Comparison of ENCODE assay signal across 8 cellular contexts in the genomic region with DNA sequence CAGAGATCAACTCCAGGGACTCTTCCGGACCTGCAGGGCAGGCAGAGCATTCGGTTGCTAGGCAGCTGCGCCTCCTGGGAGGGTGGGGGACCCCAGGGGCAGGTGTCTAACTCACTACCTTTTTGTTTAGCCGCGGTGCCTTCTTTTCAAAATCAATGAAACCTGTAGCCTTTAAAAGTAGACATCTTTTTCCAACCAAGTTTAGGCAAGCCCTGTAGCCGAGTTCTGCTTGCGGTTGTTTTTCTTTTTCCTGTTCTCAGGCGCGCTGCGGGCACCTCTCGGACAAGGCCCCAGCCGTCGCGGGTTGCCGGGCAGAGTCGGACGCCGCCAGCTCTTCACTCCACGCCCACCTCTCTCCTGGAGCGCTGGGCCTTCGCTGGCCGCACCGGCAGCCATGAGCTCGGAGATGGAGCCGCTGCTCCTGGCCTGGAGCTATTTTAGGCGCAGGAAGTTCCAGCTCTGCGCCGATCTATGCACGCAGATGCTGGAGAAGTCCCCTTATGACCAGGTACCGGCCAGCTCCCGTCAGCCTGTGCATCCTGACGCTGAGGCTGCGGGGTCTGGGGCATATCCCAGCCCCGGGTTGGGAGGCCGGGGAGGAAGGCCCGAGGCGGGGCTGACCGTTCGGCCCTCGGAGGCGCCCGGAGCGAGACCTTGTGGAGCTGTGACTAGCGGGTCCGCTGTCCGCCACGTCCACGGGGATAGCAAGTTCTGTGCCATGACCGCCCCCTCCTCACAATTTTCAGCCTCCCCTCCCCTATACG. TPM values are rescaled to one million over a fixed set of nuclear protein-coding genes. Genes with fewer than 3 reads are reported as not detected.
A peak's percentile ranks its signal among the peaks of the same experiment; 100 is the strongest.
DNase-seq lines count a peak whose midpoint lies in the region; ATAC-seq and TF ChIP-seq lines count a peak whose summit lies in the region.

Gene TTC8, plus strand, starts transcription at position 338 of the 764 bp plus-strand sequence. Its CDS starts 57 bp downstream, at position 395.

- H3K9ac ChIP-seq in ES-I3 (ENCODE audit: low read depth, low read length) (peak within 1 kb of the TSS; percentile 77), H9 (ENCODE audit: extremely low read depth, insufficient read length, low read length) (peak within 1 kb of the TSS; percentile 88)

- H3T11ph ChIP-seq in H9 (ENCODE audit: low read length) = no peak within 1 kb of the TSS

- H2AFZ ChIP-seq in H9 (ENCODE audit: low read length) = peak within 1 kb of the TSS; percentile 97

- H3K27ac Mint-ChIP-seq in H9 (peak within 1 kb of the TSS; percentile 99 to 100 (median 99)), nephron (peak within 1 kb of the TSS; percentile 98 to 100 (median 98))

- H3K27me3 ChIP-seq in H9 (ENCODE audit: insufficient read depth, low read length) (no peaks in the 10 kb centered on the region), MG63 (no peaks in the 10 kb centered on the region)

- no peaks in the 10 kb centered on the region for H3K36me3 ChIP-seq in ES-I3 (ENCODE audit: insufficient read depth, low read length)
- H3K36me3 ChIP-seq in MG63 = no peaks in the 10 kb centered on the region

- H4K8ac ChIP-seq in H9 (replicated peaks; ENCODE audit: insufficient read length, low read depth, low read length) = no peak within 1 kb of the TSS

- H3K4ac ChIP-seq in H9 (ENCODE audit: low read depth, low read length) = no peak within 1 kb of the TSS

- H3K56ac ChIP-seq in H9 (ENCODE audit: insufficient read length, low read depth, low read length) = no peak within 1 kb of the TSS

- no peak within 1 kb of the TSS for H2BK20ac ChIP-seq in H9 (ENCODE audit: low read depth, low read length, poor library complexity, severe bottlenecking)

- H4K20me1 ChIP-seq in H9 (ENCODE audit: control insufficient read depth, insufficient read depth, insufficient read length) = no peaks in the 10 kb centered on the region

- peaks cover 12 to 13% of the 10 kb centered on the region in 2 experiments for H3K4me1 Mint-ChIP-seq in H9
- H3K4me1 Mint-ChIP-seq in nephron = peaks cover 28% of the 10 kb centered on the region

- H3K27me3 Mint-ChIP-seq in H9 (ENCODE audit: low read depth) (peaks cover 9% of the 10 kb centered on the region), nephron (ENCODE audit: low read depth) (no peaks in the 10 kb centered on the region)

- H4K91ac ChIP-seq in H9 (ENCODE audit: insufficient read length, low read depth, low read length) = no peak within 1 kb of the TSS

- H3K4me1 ChIP-seq in ES-I3 (ENCODE audit: insufficient read depth, low read length) (no peaks in the 10 kb centered on the region), H9 (ENCODE audit: insufficient read depth, low read length) (no peaks in the 10 kb centered on the region)

- H3K23ac ChIP-seq in H9 (ENCODE audit: insufficient read length, low read depth, low read length) = no peak within 1 kb of the TSS

- H3K23me2 ChIP-seq in H9 (ENCODE audit: insufficient read length, low read depth, low read length, poor library complexity, severe bottlenecking) = peaks cover 11% of the 10 kb centered on the region

- peak within 1 kb of the TSS; percentile 77 to 84 for H3K4me3 Mint-ChIP-seq in H9
- peak within 1 kb of the TSS; percentile 86 to 94 (median 94) for H3K4me3 Mint-ChIP-seq in nephron

- no peak within 1 kb of the TSS for H2BK15ac ChIP-seq in H9 (ENCODE audit: low read depth, low read length)

- no peak within 1 kb of the TSS for H4K5ac ChIP-seq in H9 (ENCODE audit: insufficient read length, low read depth, low read length)

- peak within 1 kb of the TSS; percentile 88 for H3K14ac ChIP-seq in H9 (ENCODE audit: insufficient read depth, low read length)

- peak; percentile 97 for ATAC-seq in stimulated activated naive CD8-positive, alpha-beta T cell treated with anti-CD3 and anti-CD28 coated beads, Interleukin-15, Interleukin-2, amounts not matched to agents 100 U/mL and 50 U/mL, for 24 hours

- DNase-seq in H9 = peak; percentile 89
- DNase-seq in MG63 = peak; percentile 83
- peak; percentile 88 to 90 for DNase-seq in SHP77 (lab: John Stamatoyannopoulos, UW)
- peak; percentile 59 for DNase-seq in activated gamma-delta T cell (lab: John Stamatoyannopoulos, UW)
- DNase-seq in fibroblast of the conjunctiva (ENCODE audit: low read depth) = peak; percentile 81
- peak; percentile 83 for DNase-seq in stimulated activated naive CD8-positive, alpha-beta T cell treated with anti-CD3 and anti-CD28 coated beads, Interleukin-15, Interleukin-2, amounts not matched to agents 100 U/mL and 50 U/mL, for 24 hours

- no peaks in the 10 kb centered on the region for H3K79me1 ChIP-seq in H9 (ENCODE audit: insufficient read depth, low read depth, low read length, poor library complexity, severe bottlenecking)

- peak within 1 kb of the TSS; percentile 73 for H3K4me3 ChIP-seq in MG63

- H2AK5ac ChIP-seq in H9 (ENCODE audit: insufficient read length, low read length) = no peak within 1 kb of the TSS

- no peaks in the 10 kb centered on the region for H3K36me3 Mint-ChIP-seq in H9 (ENCODE audit: insufficient read depth in 1 of 3, low read depth in 3 of 3)
- H3K36me3 Mint-ChIP-seq in nephron (ENCODE audit: low read depth) = no peaks in the 10 kb centered on the region

- no peak within 1 kb of the TSS for H2BK120ac ChIP-seq in H9 (ENCODE audit: low read depth, low read length, poor library complexity, severe bottlenecking)

- H3K27ac ChIP-seq in H9 (ENCODE audit: insufficient read length, low read depth, low read length) = no peak within 1 kb of the TSS

- peak within 1 kb of the TSS; percentile 84 for H3K18ac ChIP-seq in H9 (ENCODE audit: insufficient read length, low read depth, low read length)

- no peaks in the 10 kb centered on the region for H3K79me2 ChIP-seq in H9 (ENCODE audit: insufficient read depth, low read length)

- peak within 1 kb of the TSS; percentile 80 for H3K4me2 ChIP-seq in H9 (ENCODE audit: insufficient read depth, insufficient read length, low read length)

- H3K9me3 Mint-ChIP-seq in H9 (no peaks in the 10 kb centered on the region), nephron (no peaks in the 10 kb centered on the region)

- H2BK5ac ChIP-seq in H9 (ENCODE audit: insufficient read length, low read length) = no peak within 1 kb of the TSS

- no peaks in the 10 kb centered on the region for H3K9me3 ChIP-seq in ES-I3 (ENCODE audit: control insufficient read depth, insufficient read depth, low read length)
- no peaks in the 10 kb centered on the region for H3K9me3 ChIP-seq in H9 (ENCODE audit: control insufficient read depth, low read depth, low read length)
- no peaks in the 10 kb centered on the region for H3K9me3 ChIP-seq in MG63

- WGBS in H9 (ENCODE audit: extremely low coverage, insufficient read length, low lambda C conversion rate) = no CpG with 5 or more reads among the region's 50 CpGs

- TF ChIP-seq CTCF in H9 (conservative IDR thresholded peaks at IDR 0.05) (no peak), nephron (IDR thresholded peaks at IDR 0.05; ENCODE audit: unreplicated experiment in 3 of 3) (no peak)

- H2BK12ac ChIP-seq in H9 (ENCODE audit: insufficient read length, low read depth, low read length) = no peak within 1 kb of the TSS

RNA-seq across cellular contexts. Expression of gene TTC8, which starts in this region (rescaled TPM):
- total RNA-seq in H9 (2021) = 9.2 and 10.3 TPM in 2 replicates
- total RNA-seq in MG63 (2014; rRNA removed; shearing (Covaris generic); ENCODE audit: low replicate concordance) = 35.8 and 42.1 TPM in 2 replicates
